ENCODE assay signal across 20 cellular contexts in the genomic region with DNA sequence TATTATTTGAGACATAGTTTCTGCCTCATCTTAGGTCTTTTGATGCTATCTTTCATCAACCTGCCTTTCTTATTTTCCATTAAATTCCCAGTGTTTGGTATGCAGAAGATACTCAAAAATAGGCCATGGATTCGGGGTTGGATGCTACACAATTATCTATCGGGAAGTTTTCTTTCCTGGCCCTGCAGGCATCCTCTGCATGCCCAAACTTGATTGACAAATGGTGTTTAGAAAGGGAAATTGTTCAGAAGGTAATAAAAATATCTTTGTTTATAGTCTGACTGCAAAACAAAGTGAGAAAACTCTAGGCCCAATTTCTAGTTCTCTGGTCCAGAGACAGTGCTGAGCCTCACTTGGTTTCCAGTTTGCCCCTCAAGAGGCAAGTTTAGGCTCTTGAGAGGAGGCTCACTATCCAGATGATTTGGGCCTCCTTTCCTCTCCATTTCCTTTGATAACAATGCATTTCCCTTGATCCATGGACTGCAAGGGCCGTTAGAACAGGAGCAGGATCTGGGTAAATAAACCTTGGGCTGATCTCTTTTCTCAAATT.
"Had no signal": no experiment of that assay in that cellular context is flagged by ENCODE, and none has a peak within 500 bp of the region (broad histone marks: within the 10 kb centered on the region; RNA-seq: fewer than 3 reads in every experiment).

No MANE protein-coding gene starts in this region.

- H3K36me3 ChIP-seq: neutrophil, sigmoid colon, thyroid gland had no signal

- ATAC-seq: activated CD4-positive, CD25-positive, alpha-beta regulatory T cell treated with anti-CD3 and anti-CD28 coated beads, Interleukin-2, amount 50 U/mL, for 24 hours; activated CD8-positive, alpha-beta T cell treated with anti-CD3 and anti-CD28 coated beads, Interleukin-2, amount 10 ng/mL, durations not matched to agents 7 days and 5 days; body of pancreas; left lobe of liver; mucosa of descending colon; naive thymus-derived CD8-positive, alpha-beta T cell had no signal

- H3K4me3 ChIP-seq: body of pancreas, dorsolateral prefrontal cortex, mucosa of descending colon, sigmoid colon, thyroid gland had no signal

- DNase-seq: activated CD4-positive, alpha-beta T cell treated with anti-CD3 and anti-CD28 coated beads, Interleukin-2, amount 10 ng/mL, durations not matched to agents 7 days and 5 days; activated CD8-positive, alpha-beta T cell treated with anti-CD3 and anti-CD28 coated beads, Interleukin-2, amount 10 ng/mL, durations not matched to agents 7 days and 5 days; activated naive CD4-positive, alpha-beta T cell treated with Interleukin-2 at 50 U/mL for 16 hours; activated naive CD8-positive, alpha-beta T cell treated with anti-CD3 and anti-CD28 coated beads, Interleukin-2, amount 10 ng/mL, durations not matched to agents 7 days and 5 days; activated T-cell treated with anti-CD3 and anti-CD28 coated beads, Interleukin-2, amount 50 U/mL, for 24 hours; amygdala; body of pancreas; caudate nucleus; dorsolateral prefrontal cortex; kidney; mucosa of descending colon; naive thymus-derived CD8-positive, alpha-beta T cell; posterior cingulate gyrus; sigmoid colon; stimulated activated CD4-positive, alpha-beta T cell treated with anti-CD3 and anti-CD28 coated beads, Interleukin-4, amount 100 ng/mL, for 4 hours; stimulated activated naive CD4-positive, alpha-beta T cell; thyroid gland had no signal

- H3K27ac ChIP-seq: body of pancreas, dorsolateral prefrontal cortex, neutrophil, sigmoid colon, thyroid gland had no signal

- H3K27me3 ChIP-seq: body of pancreas, dorsolateral prefrontal cortex, neutrophil, sigmoid colon, thyroid gland had no signal

- H3K9me3 ChIP-seq: body of pancreas, mucosa of descending colon, neutrophil, sigmoid colon, thyroid gland had no signal
